In the genomic region with DNA sequence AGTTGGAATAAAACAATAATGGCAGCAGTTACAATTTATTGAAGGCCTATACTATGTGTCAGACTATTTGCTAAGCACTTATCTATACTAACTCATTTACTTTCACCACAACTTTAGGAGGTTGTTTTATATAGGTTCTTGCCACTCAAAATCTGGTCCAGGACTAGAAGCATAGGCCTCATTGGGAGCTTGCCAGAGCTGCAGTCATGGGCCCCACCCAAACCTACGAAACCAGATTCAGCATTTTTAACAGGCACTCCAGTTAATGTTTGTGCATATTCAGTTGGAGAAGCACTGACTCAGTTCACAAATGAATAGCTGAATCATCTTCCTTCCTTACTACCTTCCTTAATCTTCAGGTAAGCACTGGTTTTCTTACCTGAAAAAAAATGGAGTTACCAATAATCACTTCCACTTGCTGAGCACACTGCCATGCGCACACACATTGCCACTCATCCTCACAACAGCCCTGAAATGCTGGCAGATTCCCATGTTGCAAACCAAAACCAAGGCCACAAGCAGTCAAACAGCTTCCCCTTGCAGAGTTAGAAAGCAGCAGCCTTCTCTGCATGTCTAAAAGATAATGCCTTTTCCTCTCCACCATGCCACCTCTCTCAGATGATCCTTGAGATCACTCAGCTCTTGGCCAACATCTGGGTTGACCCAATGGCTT, we compare ENCODE assay signal across 1 cellular context.
TF ChIP-seq lines count a peak whose summit lies in the region.

No MANE protein-coding gene starts in this region.

TF ChIP-seq in HepG2, 621 proteins besides CTCF, POLR2A, EP300 and RAD21:
- TF ChIP-seq PAWR (CRISPR knock-in tag; IDR thresholded peaks at IDR 0.05; ENCODE audit: borderline replicate concordance) (no peak), TRIM24 (CRISPR knock-in tag; IDR thresholded peaks at IDR 0.05) (no peak), ZNF670 (CRISPR knock-in tag; IDR thresholded peaks at IDR 0.05; ENCODE audit: borderline replicate concordance) (no peak), POGZ (CRISPR knock-in tag; IDR thresholded peaks at IDR 0.05) (no peak), GATA4 (IDR thresholded peaks at IDR 0.05; ENCODE audit: borderline replicate concordance, low read depth) (no peak), FOSL1 (CRISPR knock-in tag; IDR thresholded peaks at IDR 0.05; ENCODE audit: borderline replicate concordance) (no peak), HOXA3 (CRISPR knock-in tag; IDR thresholded peaks at IDR 0.05) (no peak), KLF6 (CRISPR knock-in tag; IDR thresholded peaks at IDR 0.05) (no peak), HNRNPK (IDR thresholded peaks at IDR 0.05; ENCODE audit: low read depth, low read length, poor library complexity, severe bottlenecking) (no peak), EED (CRISPR knock-in tag; IDR thresholded peaks at IDR 0.05) (no peak), ZNF34 (CRISPR knock-in tag; IDR thresholded peaks at IDR 0.05; ENCODE audit: borderline replicate concordance) (no peak), SRY (CRISPR knock-in tag; IDR thresholded peaks at IDR 0.05) (no peak)
- TF ChIP-seq, protein P1, sequence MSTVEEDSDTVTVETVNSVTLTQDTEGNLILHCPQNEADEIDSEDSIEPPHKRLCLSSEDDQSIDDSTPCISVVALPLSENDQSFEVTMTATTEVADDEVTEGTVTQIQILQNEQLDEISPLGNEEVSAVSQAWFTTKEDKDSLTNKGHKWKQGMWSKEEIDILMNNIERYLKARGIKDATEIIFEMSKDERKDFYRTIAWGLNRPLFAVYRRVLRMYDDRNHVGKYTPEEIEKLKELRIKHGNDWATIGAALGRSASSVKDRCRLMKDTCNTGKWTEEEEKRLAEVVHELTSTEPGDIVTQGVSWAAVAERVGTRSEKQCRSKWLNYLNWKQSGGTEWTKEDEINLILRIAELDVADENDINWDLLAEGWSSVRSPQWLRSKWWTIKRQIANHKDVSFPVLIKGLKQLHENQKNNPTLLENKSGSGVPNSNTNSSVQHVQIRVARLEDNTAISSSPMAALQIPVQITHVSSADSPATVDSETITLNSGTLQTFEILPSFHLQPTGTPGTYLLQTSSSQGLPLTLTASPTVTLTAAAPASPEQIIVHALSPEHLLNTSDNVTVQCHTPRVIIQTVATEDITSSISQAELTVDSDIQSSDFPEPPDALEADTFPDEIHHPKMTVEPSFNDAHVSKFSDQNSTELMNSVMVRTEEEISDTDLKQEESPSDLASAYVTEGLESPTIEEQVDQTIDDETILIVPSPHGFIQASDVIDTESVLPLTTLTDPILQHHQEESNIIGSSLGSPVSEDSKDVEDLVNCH (CRISPR knock-in tag; IDR thresholded peaks at IDR 0.05), result no peak
- TF ChIP-seq, protein P2, sequence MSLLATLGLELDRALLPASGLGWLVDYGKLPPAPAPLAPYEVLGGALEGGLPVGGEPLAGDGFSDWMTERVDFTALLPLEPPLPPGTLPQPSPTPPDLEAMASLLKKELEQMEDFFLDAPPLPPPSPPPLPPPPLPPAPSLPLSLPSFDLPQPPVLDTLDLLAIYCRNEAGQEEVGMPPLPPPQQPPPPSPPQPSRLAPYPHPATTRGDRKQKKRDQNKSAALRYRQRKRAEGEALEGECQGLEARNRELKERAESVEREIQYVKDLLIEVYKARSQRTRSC (CRISPR knock-in tag; IDR thresholded peaks at IDR 0.05; ENCODE audit: low read depth), result no peak
- TF ChIP-seq, protein P3, sequence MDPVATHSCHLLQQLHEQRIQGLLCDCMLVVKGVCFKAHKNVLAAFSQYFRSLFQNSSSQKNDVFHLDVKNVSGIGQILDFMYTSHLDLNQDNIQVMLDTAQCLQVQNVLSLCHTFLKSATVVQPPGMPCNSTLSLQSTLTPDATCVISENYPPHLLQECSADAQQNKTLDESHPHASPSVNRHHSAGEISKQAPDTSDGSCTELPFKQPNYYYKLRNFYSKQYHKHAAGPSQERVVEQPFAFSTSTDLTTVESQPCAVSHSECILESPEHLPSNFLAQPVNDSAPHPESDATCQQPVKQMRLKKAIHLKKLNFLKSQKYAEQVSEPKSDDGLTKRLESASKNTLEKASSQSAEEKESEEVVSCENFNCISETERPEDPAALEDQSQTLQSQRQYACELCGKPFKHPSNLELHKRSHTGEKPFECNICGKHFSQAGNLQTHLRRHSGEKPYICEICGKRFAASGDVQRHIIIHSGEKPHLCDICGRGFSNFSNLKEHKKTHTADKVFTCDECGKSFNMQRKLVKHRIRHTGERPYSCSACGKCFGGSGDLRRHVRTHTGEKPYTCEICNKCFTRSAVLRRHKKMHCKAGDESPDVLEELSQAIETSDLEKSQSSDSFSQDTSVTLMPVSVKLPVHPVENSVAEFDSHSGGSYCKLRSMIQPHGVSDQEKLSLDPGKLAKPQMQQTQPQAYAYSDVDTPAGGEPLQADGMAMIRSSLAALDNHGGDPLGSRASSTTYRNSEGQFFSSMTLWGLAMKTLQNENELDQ (CRISPR knock-in tag; IDR thresholded peaks at IDR 0.05; ENCODE audit: borderline replicate concordance), result no peak
- TF ChIP-seq, protein P4, sequence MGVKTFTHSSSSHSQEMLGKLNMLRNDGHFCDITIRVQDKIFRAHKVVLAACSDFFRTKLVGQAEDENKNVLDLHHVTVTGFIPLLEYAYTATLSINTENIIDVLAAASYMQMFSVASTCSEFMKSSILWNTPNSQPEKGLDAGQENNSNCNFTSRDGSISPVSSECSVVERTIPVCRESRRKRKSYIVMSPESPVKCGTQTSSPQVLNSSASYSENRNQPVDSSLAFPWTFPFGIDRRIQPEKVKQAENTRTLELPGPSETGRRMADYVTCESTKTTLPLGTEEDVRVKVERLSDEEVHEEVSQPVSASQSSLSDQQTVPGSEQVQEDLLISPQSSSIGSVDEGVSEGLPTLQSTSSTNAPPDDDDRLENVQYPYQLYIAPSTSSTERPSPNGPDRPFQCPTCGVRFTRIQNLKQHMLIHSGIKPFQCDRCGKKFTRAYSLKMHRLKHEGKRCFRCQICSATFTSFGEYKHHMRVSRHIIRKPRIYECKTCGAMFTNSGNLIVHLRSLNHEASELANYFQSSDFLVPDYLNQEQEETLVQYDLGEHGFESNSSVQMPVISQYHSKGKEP (CRISPR knock-in tag; IDR thresholded peaks at IDR 0.05), result no peak
- TF ChIP-seq, protein P5, sequence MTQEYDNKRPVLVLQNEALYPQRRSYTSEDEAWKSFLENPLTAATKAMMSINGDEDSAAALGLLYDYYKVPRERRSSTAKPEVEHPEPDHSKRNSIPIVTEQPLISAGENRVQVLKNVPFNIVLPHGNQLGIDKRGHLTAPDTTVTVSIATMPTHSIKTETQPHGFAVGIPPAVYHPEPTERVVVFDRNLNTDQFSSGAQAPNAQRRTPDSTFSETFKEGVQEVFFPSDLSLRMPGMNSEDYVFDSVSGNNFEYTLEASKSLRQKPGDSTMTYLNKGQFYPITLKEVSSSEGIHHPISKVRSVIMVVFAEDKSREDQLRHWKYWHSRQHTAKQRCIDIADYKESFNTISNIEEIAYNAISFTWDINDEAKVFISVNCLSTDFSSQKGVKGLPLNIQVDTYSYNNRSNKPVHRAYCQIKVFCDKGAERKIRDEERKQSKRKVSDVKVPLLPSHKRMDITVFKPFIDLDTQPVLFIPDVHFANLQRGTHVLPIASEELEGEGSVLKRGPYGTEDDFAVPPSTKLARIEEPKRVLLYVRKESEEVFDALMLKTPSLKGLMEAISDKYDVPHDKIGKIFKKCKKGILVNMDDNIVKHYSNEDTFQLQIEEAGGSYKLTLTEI (CRISPR knock-in tag; conservative IDR thresholded peaks at IDR 0.05), result no peak
TF ChIP-seq in HepG2: peak in this region for 0.
